15 cellular contexts compared by ENCODE assay signal in genomic region chr5:2502970-2503594, GRCh38.
DNase-seq lines count a peak whose midpoint lies in the region; ATAC-seq and TF ChIP-seq lines count a peak whose summit lies in the region.
"Had no signal": no experiment of that assay in that cellular context is flagged by ENCODE, and none has a peak within 500 bp of the region (broad histone marks: within the 10 kb centered on the region; RNA-seq: fewer than 3 reads in every experiment).

No MANE protein-coding gene starts in this region.

- peaks cover 4% of the 10 kb centered on the region for H3K9me3 Mint-ChIP-seq in activated naive CD8-positive, alpha-beta T cell treated with anti-CD3 and anti-CD28 coated beads, Interleukin-2, amount 50 U/mL, for 24 hours
- no peaks in the 10 kb centered on the region for H3K9me3 Mint-ChIP-seq in activated naive CD8-positive, alpha-beta T cell treated with anti-CD3 and anti-CD28 coated beads for 36 hours
- H3K9me3 Mint-ChIP-seq in endothelial cell (ENCODE audit: unreplicated experiment): no peaks in the 10 kb centered on the region
- peaks cover 2% of the 10 kb centered on the region for H3K9me3 Mint-ChIP-seq in stimulated activated effector memory CD8-positive, alpha-beta T cell treated with anti-CD3 and anti-CD28 coated beads, Interleukin-12 subunit alpha, Interleukin-12 subunit beta, amount 100 ng/mL, for 72 hours

- no peak overlapping the region for H3K4me3 Mint-ChIP-seq in activated naive CD8-positive, alpha-beta T cell treated with anti-CD3 and anti-CD28 coated beads, Interleukin-2, amount 50 U/mL, for 24 hours
- H3K4me3 Mint-ChIP-seq in activated naive CD8-positive, alpha-beta T cell treated with anti-CD3 and anti-CD28 coated beads for 36 hours: no peak overlapping the region
- H3K4me3 Mint-ChIP-seq in endothelial cell (ENCODE audit: unreplicated experiment): no peak overlapping the region
- no peak overlapping the region for H3K4me3 Mint-ChIP-seq in stimulated activated effector memory CD8-positive, alpha-beta T cell treated with anti-CD3 and anti-CD28 coated beads, Interleukin-12 subunit alpha, Interleukin-12 subunit beta, amount 100 ng/mL, for 72 hours
- H3K4me3 Mint-ChIP-seq: B cell; CD4-positive, CD25-positive, alpha-beta regulatory T cell; CD8-positive, alpha-beta T cell; HFFc6 had no signal

- no peaks in the 10 kb centered on the region for H3K4me1 Mint-ChIP-seq in activated naive CD8-positive, alpha-beta T cell treated with anti-CD3 and anti-CD28 coated beads, Interleukin-2, amount 50 U/mL, for 24 hours
- H3K4me1 Mint-ChIP-seq in activated naive CD8-positive, alpha-beta T cell treated with anti-CD3 and anti-CD28 coated beads for 36 hours: no peaks in the 10 kb centered on the region
- no peaks in the 10 kb centered on the region for H3K4me1 Mint-ChIP-seq in endothelial cell (ENCODE audit: unreplicated experiment)
- no peaks in the 10 kb centered on the region for H3K4me1 Mint-ChIP-seq in stimulated activated effector memory CD8-positive, alpha-beta T cell treated with anti-CD3 and anti-CD28 coated beads, Interleukin-12 subunit alpha, Interleukin-12 subunit beta, amount 100 ng/mL, for 72 hours
- H3K4me1 Mint-ChIP-seq: B cell; CD4-positive, CD25-positive, alpha-beta regulatory T cell had no signal

- no peaks in the 10 kb centered on the region for H3K36me3 Mint-ChIP-seq in activated naive CD8-positive, alpha-beta T cell treated with anti-CD3 and anti-CD28 coated beads, Interleukin-2, amount 50 U/mL, for 24 hours (ENCODE audit: low read depth)
- H3K36me3 Mint-ChIP-seq in activated naive CD8-positive, alpha-beta T cell treated with anti-CD3 and anti-CD28 coated beads for 36 hours: no peaks in the 10 kb centered on the region
- H3K36me3 Mint-ChIP-seq in endothelial cell (ENCODE audit: low read depth, unreplicated experiment): no peaks in the 10 kb centered on the region
- no peaks in the 10 kb centered on the region for H3K36me3 Mint-ChIP-seq in stimulated activated effector memory CD8-positive, alpha-beta T cell treated with anti-CD3 and anti-CD28 coated beads, Interleukin-12 subunit alpha, Interleukin-12 subunit beta, amount 100 ng/mL, for 72 hours
- H3K36me3 Mint-ChIP-seq: CD4-positive, CD25-positive, alpha-beta regulatory T cell; CD8-positive, alpha-beta T cell had no signal

- no peak for DNase-seq in activated naive CD8-positive, alpha-beta T cell treated with anti-CD3 and anti-CD28 coated beads, Interleukin-2, amount 50 U/mL, for 24 hours
- DNase-seq in activated naive CD8-positive, alpha-beta T cell treated with anti-CD3 and anti-CD28 coated beads for 36 hours: no peak
- DNase-seq in endothelial cell (ENCODE audit: low spot score): no peak
- no peak for DNase-seq in stimulated activated effector memory CD8-positive, alpha-beta T cell treated with anti-CD3 and anti-CD28 coated beads, Interleukin-12 subunit alpha, Interleukin-12 subunit beta, amount 100 ng/mL, for 72 hours (ENCODE audit: low spot score in 2 of 2)
- DNase-seq: Caco-2; CD4-positive, CD25-positive, alpha-beta regulatory T cell; CD8-positive, alpha-beta T cell; DMS153; DND-41; GOT3; HFFc6 had no signal

- H3K27ac Mint-ChIP-seq in activated naive CD8-positive, alpha-beta T cell treated with anti-CD3 and anti-CD28 coated beads, Interleukin-2, amount 50 U/mL, for 24 hours: no peak overlapping the region
- H3K27ac Mint-ChIP-seq in activated naive CD8-positive, alpha-beta T cell treated with anti-CD3 and anti-CD28 coated beads for 36 hours: no peak overlapping the region
- peak overlapping the region; percentile 36 for H3K27ac Mint-ChIP-seq in endothelial cell (ENCODE audit: unreplicated experiment)
- H3K27ac Mint-ChIP-seq in stimulated activated effector memory CD8-positive, alpha-beta T cell treated with anti-CD3 and anti-CD28 coated beads, Interleukin-12 subunit alpha, Interleukin-12 subunit beta, amount 100 ng/mL, for 72 hours: no peak overlapping the region
- H3K27ac Mint-ChIP-seq: B cell; CD4-positive, CD25-positive, alpha-beta regulatory T cell; CD8-positive, alpha-beta T cell; HFFc6 had no signal

- TF ChIP-seq CTCF in endothelial cell (IDR thresholded peaks at IDR 0.05; ENCODE audit: unreplicated experiment): no peak

- H3K27me3 Mint-ChIP-seq in activated naive CD8-positive, alpha-beta T cell treated with anti-CD3 and anti-CD28 coated beads, Interleukin-2, amount 50 U/mL, for 24 hours: no peaks in the 10 kb centered on the region
- no peaks in the 10 kb centered on the region for H3K27me3 Mint-ChIP-seq in activated naive CD8-positive, alpha-beta T cell treated with anti-CD3 and anti-CD28 coated beads for 36 hours
- H3K27me3 Mint-ChIP-seq in endothelial cell (ENCODE audit: unreplicated experiment): no peaks in the 10 kb centered on the region
- H3K27me3 Mint-ChIP-seq: B cell; CD4-positive, CD25-positive, alpha-beta regulatory T cell had no signal

- peak; percentile 15 for ATAC-seq in activated naive CD8-positive, alpha-beta T cell treated with anti-CD3 and anti-CD28 coated beads, Interleukin-2, amount 50 U/mL, for 24 hours
- peak; percentile 24 for ATAC-seq in stimulated activated effector memory CD8-positive, alpha-beta T cell treated with anti-CD3 and anti-CD28 coated beads, Interleukin-12 subunit alpha, Interleukin-12 subunit beta, amount 100 ng/mL, for 72 hours
- ATAC-seq in HG03442 (IDR thresholded peaks at IDR 0.05; ENCODE audit: unreplicated experiment): no peak
- no peak for ATAC-seq in HG03135 (IDR thresholded peaks at IDR 0.05; ENCODE audit: unreplicated experiment)
- ATAC-seq in GM18907 (IDR thresholded peaks at IDR 0.05; ENCODE audit: unreplicated experiment): no peak
- ATAC-seq: CD8-positive, alpha-beta T cell had no signal

Comparison
In these comparisons a context has a peak if more than half of its experiments do, and no peak if none do; other contexts are left out.
1. ATAC-seq: peak in activated naive CD8-positive, alpha-beta T cell treated with anti-CD3 and anti-CD28 coated beads, Interleukin-2, amount 50 U/mL, for 24 hours (single experiment) and stimulated activated effector memory CD8-positive, alpha-beta T cell treated with anti-CD3 and anti-CD28 coated beads, Interleukin-12 subunit alpha, Interleukin-12 subunit beta, amount 100 ng/mL, for 72 hours (single experiment); none in HG03442 (single experiment), HG03135 (single experiment) and GM18907 (single experiment).